In the genomic region with DNA sequence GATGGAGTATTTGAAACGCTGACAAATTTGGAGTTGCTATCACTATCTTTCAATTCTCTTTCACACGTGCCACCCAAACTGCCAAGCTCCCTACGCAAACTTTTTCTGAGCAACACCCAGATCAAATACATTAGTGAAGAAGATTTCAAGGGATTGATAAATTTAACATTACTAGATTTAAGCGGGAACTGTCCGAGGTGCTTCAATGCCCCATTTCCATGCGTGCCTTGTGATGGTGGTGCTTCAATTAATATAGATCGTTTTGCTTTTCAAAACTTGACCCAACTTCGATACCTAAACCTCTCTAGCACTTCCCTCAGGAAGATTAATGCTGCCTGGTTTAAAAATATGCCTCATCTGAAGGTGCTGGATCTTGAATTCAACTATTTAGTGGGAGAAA, we compare ENCODE assay signal across 21 cellular contexts. TPM values are rescaled to one million over a fixed set of nuclear protein-coding genes. Genes with fewer than 3 reads are reported as not detected.
DNase-seq lines count a peak whose midpoint lies in the region; ATAC-seq, FAIRE-seq and TF ChIP-seq lines count a peak whose summit lies in the region.
"Had no signal": no experiment of that assay in that cellular context is flagged by ENCODE, and none has a peak within 500 bp of the region (broad histone marks: within the 10 kb centered on the region; RNA-seq: fewer than 3 reads in every experiment).

No MANE protein-coding gene starts in this region.

- H3K4me2 ChIP-seq in A549 (no peak overlapping the region), GM12878 (ENCODE audit: control insufficient read depth, insufficient read depth) (no peak overlapping the region)

- no peak overlapping the region for H3K9ac ChIP-seq in GM12878 (ENCODE audit: control insufficient read depth, insufficient read depth, low read length)
- H3K9ac ChIP-seq: GM23248 had no signal

- WGBS in A549 (ENCODE audit: missing lambda C conversion rate), result 68% methylated on average over 8 of the region's 8 CpGs
- WGBS in GM12878 (ENCODE audit: insufficient coverage, insufficient replicate concordance, low lambda C conversion rate, missing lambda C conversion rate), result 60% methylated on average over 8 of the region's 8 CpGs

- H3K27me3 ChIP-seq in GM12878 (replicated peaks in 1 of 2; ENCODE audit: control insufficient read depth in 2 of 2, insufficient read depth in 2 of 2, low read length in 1 of 2), result no peaks in the 10 kb centered on the region; a peak in 1 of 4 replicates

- H3K9me3 ChIP-seq in A549 (no peaks in the 10 kb centered on the region), HEK293 (ENCODE audit: control insufficient read depth, insufficient read depth, low read depth, low read length) (no peaks in the 10 kb centered on the region), GM12878 (replicated peaks; ENCODE audit: control insufficient read depth, insufficient read depth, low read length) (no peaks in the 10 kb centered on the region; the same call in 1 of the 3 replicates)
- H3K9me3 ChIP-seq: BE2C, Caco-2 had no signal

- TF ChIP-seq CTCF in A549 (IDR thresholded peaks at IDR 0.05) (no peak), HEK293 (tag by site-specific recombination; IDR thresholded peaks at IDR 0.05) (no peak), GM12878 (IDR thresholded peaks at IDR 0.05 in 2 of 3, conservative IDR thresholded peaks at IDR 0.05 in 1 of 3; ENCODE audit: control insufficient read depth in 2 of 3, extremely low read depth in 1 of 3, insufficient read depth in 1 of 3, low read depth in 3 of 3, low read length in 3 of 3) (no peak)

- H3K27ac ChIP-seq in A549, result no peak overlapping the region
- no peak overlapping the region for H3K27ac ChIP-seq in HEK293 (ENCODE audit: extremely low read depth, low read depth, low read length)
- no peak overlapping the region for H3K27ac ChIP-seq in GM12878 (ENCODE audit: control insufficient read depth, insufficient read depth)
- H3K27ac ChIP-seq: GM23248, HL-60 had no signal

- RAD21 ChIA-PET in GM12878 (lab: Charles Lee; ENCODE audit: unreplicated experiment), result no interaction called here

- TF ChIP-seq POLR2A in A549 (IDR thresholded peaks at IDR 0.05; ENCODE audit: low read length), result no peak
- no peak for TF ChIP-seq POLR2A in GM12892 (IDR thresholded peaks at IDR 0.05; ENCODE audit: low read depth, low read length)
- TF ChIP-seq POLR2A in GM12878 (IDR thresholded peaks at IDR 0.05; ENCODE audit: low read depth, low read length), result no peak

- no peak overlapping the region for H2AFZ ChIP-seq in GM12878 (ENCODE audit: control insufficient read depth, low read depth, low read length)
- H2AFZ ChIP-seq: GM23248 had no signal

- H3K79me2 ChIP-seq in GM12878 (ENCODE audit: control insufficient read depth, insufficient read depth, low read length), result no peaks in the 10 kb centered on the region

- TF ChIP-seq EP300 in A549 (IDR thresholded peaks at IDR 0.05) (no peak), GM12878 (IDR thresholded peaks at IDR 0.05; ENCODE audit: borderline replicate concordance in 1 of 2, control insufficient read depth in 1 of 2, low read depth in 2 of 2, low read length in 2 of 2) (no peak)

- TF ChIP-seq RAD21 in A549 (conservative IDR thresholded peaks at IDR 0.05 in 1 of 2, IDR thresholded peaks at IDR 0.05 in 1 of 2), result no peak
- no peak for TF ChIP-seq RAD21 in GM12878 (IDR thresholded peaks at IDR 0.05; ENCODE audit: insufficient read depth, low read depth, low read length)

- H3K36me3 ChIP-seq in HEK293 (ENCODE audit: control insufficient read depth in 2 of 2, insufficient read depth in 1 of 2, low read length in 2 of 2) (no peaks in the 10 kb centered on the region), GM12878 (ENCODE audit: control insufficient read depth in 2 of 2, insufficient read depth in 2 of 2, low read length in 1 of 2) (no peaks in the 10 kb centered on the region)
- H3K36me3 ChIP-seq: BE2C had no signal

- intact Hi-C loops in GM12878 (cut with micrococcal nuclease; ENCODE audit: unreplicated experiment), result no loop called here

- ATAC-seq in A549 (no peak), GM12878 (no peak), GM21786 (IDR thresholded peaks at IDR 0.05; ENCODE audit: unreplicated experiment) (no peak), GM19397 (IDR thresholded peaks at IDR 0.05; ENCODE audit: unreplicated experiment) (no peak)
- ATAC-seq: K562 had no signal

- H4K20me1 ChIP-seq in GM12878 (ENCODE audit: control insufficient read depth, insufficient read depth), result no peaks in the 10 kb centered on the region

- SMC1A ChIA-PET in GM12878 (lab: Charles Lee; ENCODE audit: uncharacterized antibody, unreplicated experiment), result no interaction called here

- POLR2A ChIA-PET in A549 (lab: Yijun Ruan, JAX), result interaction anchor here (0.6 kb wide), 1 partner anchor 591 kb away, joined by 8 read pairs; no protein-coding TSS in a partner anchor
- POLR2A ChIA-PET in HEK293 (lab: Yijun Ruan, JAX), result no interaction called here
- POLR2A ChIA-PET in GM12878 (lab: Charles Lee), result no interaction called here

- H3K4me1 ChIP-seq in A549, result no peaks in the 10 kb centered on the region
- H3K4me1 ChIP-seq in HEK293 (ENCODE audit: control insufficient read depth, insufficient read depth, low read length), result no peaks in the 10 kb centered on the region
- H3K4me1 ChIP-seq in GM12878 (ENCODE audit: control insufficient read depth, insufficient read depth, low read length), result no peaks in the 10 kb centered on the region
- H3K4me1 ChIP-seq: BE2C, Caco-2 had no signal

- FAIRE-seq in A549 (lab: Jason Lieb, UNC) (peak; percentile 74), GM12892 (lab: Jason Lieb, UNC) (peak; percentile 24), GM12878 (lab: Jason Lieb, UNC) (no peak)
- FAIRE-seq: D721Med, G401.6, H54, K562 had no signal

- BruUV-seq in GM12878 (replicated peaks; lab: Mats Ljungman, UMichigan), result no TSS peak

- H3K4me3 ChIP-seq in A549 (no peak overlapping the region), HEK293 (ENCODE audit: low read depth, low read length) (no peak overlapping the region), GM12878 (no peak overlapping the region)
- H3K4me3 ChIP-seq: GM23248, K562 had no signal

- DNase-seq in A549 (ENCODE audit: low read depth in 1 of 2, low spot score in 1 of 2), result no peak
- no peak for DNase-seq in GM12892 (ENCODE audit: insufficient read length)
- DNase-seq in GM12878 (ENCODE audit: low read depth, low spot score), result no peak
- DNase-seq in HK-2 (ENCODE audit: unreplicated experiment), result no peak
- DNase-seq: ACHN; BE2C; C1 segment of cervical spinal cord; Caco-2; CD4-positive, alpha-beta T cell; GM23248; HCEC 1CT had no signal

- in situ Hi-C loops in GM12878 (cut with MboI), result loop anchor here (25.0 kb wide), 1 partner anchor 832 kb away; no protein-coding TSS in a partner anchor

- CTCF ChIA-PET in A549 (lab: Yijun Ruan, JAX), result no interaction called here
- CTCF ChIA-PET in HEK293 (lab: Yijun Ruan, JAX), result no interaction called here
- CTCF ChIA-PET in GM12878 (lab: Yijun Ruan, JAX), result no interaction called here

RNA-seq across cellular contexts. Expression of gene TLR8, which starts 13.2 kb away (rescaled TPM):
- polyA plus RNA-seq in A549 (2011; rRNA removed) (not detected in 2 replicates), A549 (2017; fragmentation: RNase III; extraction: RNeasy Plus Mini Kit Qiagen cat#74134 plus additional on column Dnase treatment) (not detected in 3 replicates), GM12878 (2011; rRNA removed) (0.04 TPM in 1 of 2 replicates, not detected in the other), GM12878 (2014; fragmentation: Illumina TruSeq; extraction: Trizol) (not detected in 2 replicates), GM12878 (2014; fragmentation: Nextera tagmentation; extraction: Ambion mirVana) (not detected), GM12878 (2014; rRNA removed) (0.03 TPM in 1 of 2 replicates, not detected in the other), GM12878 (2016; fragmentation: Nextera tagmentation; extraction: Ambion mirVana) (not detected)
- not detected in 2 replicates for polyA plus RNA-seq in A549 (2012; cell fraction: cytosol; rRNA removed)
- polyA plus RNA-seq in A549 (2012; cell fraction: nucleus; rRNA removed), result not detected in 2 replicates
- not detected in 2 replicates for polyA minus RNA-seq in A549 (2011; rRNA and poly(A)+ RNA removed)
- not detected for polyA plus RNA-seq in GM12892 (2012; ENCODE audit: missing spikeins)
- total RNA-seq in GM12878 (2013; cell fraction: nucleolus; rRNA removed), result 0.15 TPM in 1 of 2 replicates, not detected in the other
- total RNA-seq in GM12878 (2014; rRNA removed) (not detected in 2 replicates), GM12878 (2014; rRNA removed; fragmentation: Illumina TruSeq; extraction: Trizol) (not detected in 2 replicates), GM12878 (2021) (not detected in 2 replicates)
- not detected for polyA plus RNA-seq in GM12878 (2011; ENCODE audit: low read depth)
- not detected in 2 replicates for polyA plus RNA-seq in GM12878 (2011; cell fraction: cytosol; rRNA removed)
- polyA plus RNA-seq in GM12878 (2011; cell fraction: nucleus; rRNA removed), result 0.03 TPM in 2 replicates
- polyA plus RNA-seq in GM12878 (2012), result not detected in 2 replicates
- not detected in 2 replicates for polyA minus RNA-seq in GM12878 (2011; rRNA and poly(A)+ RNA removed)
- not detected in 2 replicates for polyA minus RNA-seq in GM12878 (2011; cell fraction: cytosol; rRNA and poly(A)+ RNA removed)
- not detected in 2 replicates for polyA minus RNA-seq in GM12878 (2011; cell fraction: nucleus; rRNA and poly(A)+ RNA removed)
- total RNA-seq: A172, Caco-2, GM23248, HT1080, K562 had no signal
- polyA plus RNA-seq: GM23248, K562 had no signal

RNA-seq across cellular contexts. Expression of gene TLR7, which starts 52.7 kb away (rescaled TPM):
- polyA plus RNA-seq in A549 (2011; rRNA removed) (not detected in 2 replicates), A549 (2017; fragmentation: RNase III; extraction: RNeasy Plus Mini Kit Qiagen cat#74134 plus additional on column Dnase treatment) (not detected in 3 replicates), GM12878 (2011; rRNA removed) (44.4 and 58.0 TPM in 2 replicates), GM12878 (2014; fragmentation: Illumina TruSeq; extraction: Trizol) (39.1 and 57.1 TPM in 2 replicates), GM12878 (2014; fragmentation: Nextera tagmentation; extraction: Ambion mirVana) (10 to 100 TPM; 12.0 to 13.1 TPM), GM12878 (2014; rRNA removed) (18.0 and 21.9 TPM in 2 replicates), GM12878 (2016; fragmentation: Nextera tagmentation; extraction: Ambion mirVana) (10 to 100 TPM; 19.5 to 23.3 TPM)
- not detected in 2 replicates for polyA plus RNA-seq in A549 (2012; cell fraction: cytosol; rRNA removed)
- not detected in 2 replicates for polyA plus RNA-seq in A549 (2012; cell fraction: nucleus; rRNA removed)
- not detected in 2 replicates for polyA minus RNA-seq in A549 (2011; rRNA and poly(A)+ RNA removed)
- polyA plus RNA-seq in GM12892 (2012; ENCODE audit: missing spikeins), result 19.1 TPM
- 43.4 and 46.5 TPM in 2 replicates for total RNA-seq in GM12878 (2013; cell fraction: nucleolus; rRNA removed)
- total RNA-seq in GM12878 (2014; rRNA removed) (19.5 and 24.9 TPM in 2 replicates), GM12878 (2014; rRNA removed; fragmentation: Illumina TruSeq; extraction: Trizol) (33.5 and 36.5 TPM in 2 replicates), GM12878 (2021) (24.9 and 25.2 TPM in 2 replicates)
- polyA plus RNA-seq in GM12878 (2011; ENCODE audit: low read depth), result 20.5 TPM
- polyA plus RNA-seq in GM12878 (2011; cell fraction: cytosol; rRNA removed), result 21.3 and 23.9 TPM in 2 replicates
- polyA plus RNA-seq in GM12878 (2011; cell fraction: nucleus; rRNA removed), result 10.5 and 11.8 TPM in 2 replicates
- 24.0 and 24.3 TPM in 2 replicates for polyA plus RNA-seq in GM12878 (2012)
- 51.2 and 62.5 TPM in 2 replicates for polyA minus RNA-seq in GM12878 (2011; rRNA and poly(A)+ RNA removed)
- 17.2 and 26.0 TPM in 2 replicates for polyA minus RNA-seq in GM12878 (2011; cell fraction: cytosol; rRNA and poly(A)+ RNA removed)
- 18.1 and 28.4 TPM in 2 replicates for polyA minus RNA-seq in GM12878 (2011; cell fraction: nucleus; rRNA and poly(A)+ RNA removed)
- total RNA-seq: A172, GM23248, HT1080 had no signal
- polyA plus RNA-seq: GM23248 had no signal

RNA-seq across cellular contexts. Expression of gene TMSB4X, which starts 55.3 kb away (rescaled TPM):
- polyA plus RNA-seq in A549 (2011; rRNA removed) (3,130 and 3,742 TPM in 2 replicates), A549 (2017; fragmentation: RNase III; extraction: RNeasy Plus Mini Kit Qiagen cat#74134 plus additional on column Dnase treatment) (6,622 to 7,955 TPM (median 7,447 TPM) in 3 replicates), GM12878 (2011; rRNA removed) (13,924 and 13,999 TPM in 2 replicates), GM12878 (2014; fragmentation: Illumina TruSeq; extraction: Trizol) (22,521 and 25,739 TPM in 2 replicates), GM12878 (2014; fragmentation: Nextera tagmentation; extraction: Ambion mirVana) (over 10,000 TPM; 32,576 to 35,408 TPM), GM12878 (2014; rRNA removed) (21,672 and 21,926 TPM in 2 replicates), GM12878 (2016; fragmentation: Nextera tagmentation; extraction: Ambion mirVana) (over 10,000 TPM; 35,271 to 37,234 TPM)
- polyA plus RNA-seq in A549 (2012; cell fraction: cytosol; rRNA removed), result 3,096 and 3,118 TPM in 2 replicates
- polyA plus RNA-seq in A549 (2012; cell fraction: nucleus; rRNA removed), result 460 and 1,554 TPM in 2 replicates
- 852 and 1,226 TPM in 2 replicates for polyA minus RNA-seq in A549 (2011; rRNA and poly(A)+ RNA removed)
- polyA plus RNA-seq in GM12892 (2012; ENCODE audit: missing spikeins), result 23,212 TPM
- total RNA-seq in GM12878 (2013; cell fraction: nucleolus; rRNA removed), result 726 and 815 TPM in 2 replicates
- total RNA-seq in GM12878 (2014; rRNA removed) (20,095 and 20,513 TPM in 2 replicates), GM12878 (2014; rRNA removed; fragmentation: Illumina TruSeq; extraction: Trizol) (14,081 and 14,526 TPM in 2 replicates), GM12878 (2021) (15,676 and 15,778 TPM in 2 replicates)
- 20,663 TPM for polyA plus RNA-seq in GM12878 (2011; ENCODE audit: low read depth)
- polyA plus RNA-seq in GM12878 (2011; cell fraction: cytosol; rRNA removed), result 6,321 and 8,073 TPM in 2 replicates
- 2,770 and 4,943 TPM in 2 replicates for polyA plus RNA-seq in GM12878 (2011; cell fraction: nucleus; rRNA removed)
- 18,326 and 24,333 TPM in 2 replicates for polyA plus RNA-seq in GM12878 (2012)
- polyA minus RNA-seq in GM12878 (2011; rRNA and poly(A)+ RNA removed), result 5,151 and 6,646 TPM in 2 replicates
- polyA minus RNA-seq in GM12878 (2011; cell fraction: cytosol; rRNA and poly(A)+ RNA removed), result 2,250 and 2,391 TPM in 2 replicates
- polyA minus RNA-seq in GM12878 (2011; cell fraction: nucleus; rRNA and poly(A)+ RNA removed), result 1,575 and 1,669 TPM in 2 replicates

Comparison
In these comparisons a context has a peak if more than half of its experiments do, and no peak if none do; other contexts are left out.
1. RNA of gene TLR7, which starts 52.7 kb away (polyA plus RNA-seq): 10.5 to 58.0 TPM in GM12878; not detected in A549; every median in the first group is over 10 times any median in the second.